In genomic region chr15:69226028-69226355, GRCh38 we compare ENCODE assay signal across 24 cellular contexts.
"Had no signal": no experiment of that assay in that cellular context is flagged by ENCODE, and none has a peak within 500 bp of the region (broad histone marks: within the 10 kb centered on the region; RNA-seq: fewer than 3 reads in every experiment).

No MANE protein-coding gene starts in this region.

- H3K36me3 ChIP-seq: colonic mucosa, neutrophil, ovary, right atrium auricular region had no signal

- ATAC-seq: activated CD4-positive, CD25-positive, alpha-beta regulatory T cell treated with anti-CD3 and anti-CD28 coated beads, Interleukin-2, amount 50 U/mL, for 24 hours; activated T-cell treated with anti-CD3 and anti-CD28 coated beads, Interleukin-2, amount 50 U/mL, for 72 hours; gastroesophageal sphincter; natural killer cell treated with Interleukin-12 subunit alpha and Interleukin-12 subunit beta and Interleukin-15 and Interleukin-18, amount 100 ng/mL, for 72 hours; psoas muscle had no signal

- H3K27me3 ChIP-seq: colonic mucosa, dorsolateral prefrontal cortex, esophagus muscularis mucosa, gastroesophageal sphincter, neutrophil, ovary, right atrium auricular region, thyroid gland had no signal

- DNase-seq: activated CD4-positive, alpha-beta memory T cell treated with anti-CD3 and anti-CD28 coated beads, Interleukin-2, amount 10 ng/mL, durations not matched to agents 7 days and 5 days; activated CD4-positive, alpha-beta T cell treated with anti-CD3 and anti-CD28 coated beads, Interleukin-2, amount 10 ng/mL, durations not matched to agents 24 days and 14 days; activated effector memory CD4-positive, alpha-beta T cell treated with Interleukin-2 at 50 U/mL for 16 hours; activated naive CD4-positive, alpha-beta T cell treated with anti-CD3 and anti-CD28 coated beads for 36 hours; activated naive CD8-positive, alpha-beta T cell treated with anti-CD3 and anti-CD28 coated beads, Interleukin-2, amount 10 ng/mL, durations not matched to agents 7 days and 5 days; activated T-cell treated with anti-CD3 and anti-CD28 coated beads, Interleukin-2, amount 50 U/mL, for 72 hours; anterior cingulate cortex; central memory CD4-positive, alpha-beta T cell; colonic mucosa; dorsolateral prefrontal cortex; head of caudate nucleus; hypothalamus; left ventricle myocardium superior; ovary; psoas muscle; stimulated activated CD4-positive, alpha-beta T cell treated with anti-CD3 and anti-CD28 coated beads, Interleukin-1b, Interleukin-23, amount 100 ng/mL, for 48 hours; substantia nigra; thyroid gland had no signal

- H3K9me3 ChIP-seq: colonic mucosa, neutrophil, thyroid gland had no signal

- H3K4me3 ChIP-seq: colonic mucosa, dorsolateral prefrontal cortex, esophagus muscularis mucosa, gastroesophageal sphincter, ovary, psoas muscle, right atrium auricular region, thyroid gland had no signal

- H3K27ac ChIP-seq: dorsolateral prefrontal cortex, esophagus muscularis mucosa, gastroesophageal sphincter, neutrophil, ovary, psoas muscle, right atrium auricular region, thyroid gland had no signal

- H3K4me1 ChIP-seq: colonic mucosa, esophagus muscularis mucosa, gastroesophageal sphincter, psoas muscle, right atrium auricular region, thyroid gland had no signal
